Comparison of ENCODE assay signal across 8 cellular contexts in the genomic region with DNA sequence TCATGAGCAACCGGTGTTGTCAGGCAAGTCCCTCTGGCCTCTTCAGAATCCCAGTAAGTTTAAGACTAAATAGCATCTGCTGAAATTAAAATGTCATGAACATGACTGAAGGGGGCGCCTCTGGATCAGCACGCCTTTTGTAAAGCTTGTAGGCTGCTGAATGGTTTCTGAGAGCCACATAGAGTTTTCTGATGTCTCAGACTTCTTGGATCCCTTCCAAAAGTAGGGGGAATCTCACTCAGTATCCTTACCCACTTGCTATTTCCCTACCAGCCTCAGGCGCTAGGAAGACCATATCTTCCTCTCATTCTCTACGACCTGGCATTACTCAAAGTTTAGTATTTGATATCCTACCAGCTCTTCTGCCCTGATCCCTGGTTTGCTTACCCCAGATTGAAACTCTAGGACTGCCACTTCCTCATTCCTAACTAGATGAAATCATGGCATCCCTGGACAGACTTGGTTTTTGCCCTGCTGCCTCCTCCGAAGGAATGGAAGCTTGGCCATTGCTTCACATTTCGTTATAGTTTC.
DNase-seq lines count a peak whose midpoint lies in the region; ATAC-seq, FAIRE-seq and TF ChIP-seq lines count a peak whose summit lies in the region.

No MANE protein-coding gene starts in this region.

- DNase-seq in D721Med (ENCODE audit: insufficient read length, low spot score) (no peak), NCI-H1436 treated with DMSO at 0.1 percent for 48 hours (lab: John Stamatoyannopoulos, UW) (peak; percentile 66), fibroblast of lung (ENCODE audit: low read depth in 2 of 2) (peak; percentile 61 to 79), NCI-H774 (lab: John Stamatoyannopoulos, UW) (no peak)
- DNase-seq in activated CD4-positive, alpha-beta T cell treated with anti-CD3 and anti-CD28 coated beads, Interleukin-2, amount 50 U/mL, for 4 hours: peak; percentile 40 to 44
- DNase-seq in stimulated activated CD4-positive, alpha-beta T cell treated with anti-CD3 and anti-CD28 coated beads, Interleukin-15, amount 100 ng/mL, for 48 hours (ENCODE audit: low read depth in 2 of 2): peak; percentile 38 to 49

- H3K9me3 ChIP-seq in fibroblast of lung (ENCODE audit: control insufficient read depth, insufficient read depth, low read depth, low read length): no peaks in the 10 kb centered on the region

- H2AFZ ChIP-seq in fibroblast of lung (ENCODE audit: low read length): no peak overlapping the region

- H3K4me3 ChIP-seq in fibroblast of lung (replicated peaks in 1 of 4; ENCODE audit: control extremely low read depth in 1 of 4, insufficient read depth in 1 of 4, low read depth in 3 of 4, low read length in 4 of 4): no peak overlapping the region

- TF ChIP-seq CTCF in D721Med (IDR thresholded peaks at IDR 0.05; ENCODE audit: insufficient read depth, missing control alignments): peak; percentile 56
- TF ChIP-seq CTCF in fibroblast of lung (conservative IDR thresholded peaks at IDR 0.05 in 1 of 2, IDR thresholded peaks at IDR 0.05 in 1 of 2; ENCODE audit: low read depth in 1 of 2, low read length in 2 of 2): peak; percentile 25 to 50

- H3K27ac ChIP-seq in fibroblast of lung (ENCODE audit: insufficient read depth, low read length): no peak overlapping the region

- H3K4me1 ChIP-seq in fibroblast of lung (ENCODE audit: control insufficient read depth, extremely low read depth, insufficient read depth, low read length): peaks cover 2% of the 10 kb centered on the region

- H4K20me1 ChIP-seq in fibroblast of lung (ENCODE audit: control insufficient read depth, extremely low read depth, insufficient read depth, low read length): no peaks in the 10 kb centered on the region

- ATAC-seq in GM21619 (IDR thresholded peaks at IDR 0.05; ENCODE audit: unreplicated experiment): peak; percentile 62
- ATAC-seq in HG02973 (IDR thresholded peaks at IDR 0.05; ENCODE audit: unreplicated experiment): no peak

- no peak overlapping the region for H3K4me2 ChIP-seq in fibroblast of lung (ENCODE audit: extremely low read depth, insufficient read depth, low read length)

- H3K27me3 ChIP-seq in fibroblast of lung (ENCODE audit: control insufficient read depth, insufficient read depth, low read length): no peaks in the 10 kb centered on the region

- H3K36me3 ChIP-seq in fibroblast of lung (ENCODE audit: control insufficient read depth, insufficient read depth, low read length): no peaks in the 10 kb centered on the region

- H3K9ac ChIP-seq in fibroblast of lung (ENCODE audit: insufficient read depth, low read length): no peak overlapping the region

- FAIRE-seq in D721Med (lab: Jason Lieb, UNC): no peak

- H3K79me2 ChIP-seq in fibroblast of lung (ENCODE audit: control insufficient read depth, insufficient read depth, low read length): no peaks in the 10 kb centered on the region

Comparison
In these comparisons a context has a peak if more than half of its experiments do, and no peak if none do; other contexts are left out.
1. DNase-seq: peak in NCI-H1436 treated with DMSO at 0.1 percent for 48 hours (single experiment), activated CD4-positive, alpha-beta T cell treated with anti-CD3 and anti-CD28 coated beads, Interleukin-2, amount 50 U/mL, for 4 hours (2 of 2), fibroblast of lung (2 of 2) and stimulated activated CD4-positive, alpha-beta T cell treated with anti-CD3 and anti-CD28 coated beads, Interleukin-15, amount 100 ng/mL, for 48 hours (2 of 2); none in D721Med (single experiment) and NCI-H774 (single experiment).